Comparison of ENCODE assay signal across 19 cellular contexts in genomic region chr5:138631204-138631928, GRCh38. TPM values are rescaled to one million over a fixed set of nuclear protein-coding genes. Genes with fewer than 3 reads are reported as not detected.
DNase-seq lines count a peak whose midpoint lies in the region; ATAC-seq, FAIRE-seq and TF ChIP-seq lines count a peak whose summit lies in the region.
"Had no signal": no experiment of that assay in that cellular context is flagged by ENCODE, and none has a peak within 500 bp of the region (broad histone marks: within the 10 kb centered on the region; RNA-seq: fewer than 3 reads in every experiment).

No MANE protein-coding gene starts in this region.

- dilution Hi-C loops in IMR-90 (cut with HindIII; ENCODE audit: low sequenced_read_pairs, unreplicated experiment) = no loop called here

- WGBS in IMR-90 (ENCODE audit: extremely low coverage in 2 of 2, insufficient read length in 1 of 2), 2 experiments = 73% methylated on average over 3 of the region's 4 CpGs; no CpG with 5 or more reads in 1 of the 2 experiments

- no peak overlapping the region for H2BK15ac ChIP-seq in IMR-90 (ENCODE audit: low read depth, low read length)

- no peaks in the 10 kb centered on the region for H3K36me3 Mint-ChIP-seq in glutamatergic neuron (ENCODE audit: unreplicated experiment)

- TF ChIP-seq POLR2A in IMR-90 (IDR thresholded peaks at IDR 0.05; ENCODE audit: low read depth, low read length) = no peak

- TF ChIP-seq CTCF in IMR-90 (conservative IDR thresholded peaks at IDR 0.05; ENCODE audit: low read depth, low read length) (no peak), glutamatergic neuron (IDR thresholded peaks at IDR 0.05; ENCODE audit: partially characterized antibody, unreplicated experiment) (no peak), parathyroid adenoma (IDR thresholded peaks at IDR 0.05) (no peak)

- H3K9me3 Mint-ChIP-seq in glutamatergic neuron (ENCODE audit: unreplicated experiment) = peaks cover 9% of the 10 kb centered on the region

- H3K27me3 Mint-ChIP-seq in glutamatergic neuron (ENCODE audit: unreplicated experiment) = peaks cover 11% of the 10 kb centered on the region

- H3K36me3 ChIP-seq in IMR-90 (ENCODE audit: control insufficient read depth, insufficient read depth, low read length) (no peaks in the 10 kb centered on the region), parathyroid adenoma (ENCODE audit: control insufficient read depth, insufficient read depth, low read length) (no peaks in the 10 kb centered on the region)

- H3K9ac ChIP-seq in IMR-90 (ENCODE audit: low read depth, low read length) = no peak overlapping the region
- H3K9ac ChIP-seq in parathyroid adenoma = no peak overlapping the region

- FAIRE-seq in RCC 7860 (lab: Jason Lieb, UNC) = no peak
- FAIRE-seq: GM12892, GM19239 had no signal

- H3K9me3 ChIP-seq in IMR-90 (ENCODE audit: control insufficient read depth, insufficient read depth, low read length) = no peaks in the 10 kb centered on the region
- H3K9me3 ChIP-seq in parathyroid adenoma (ENCODE audit: control insufficient read depth, low read length) = no peaks in the 10 kb centered on the region

- POLR2A ChIA-PET in IMR-90 (lab: Charles Lee; ENCODE audit: unreplicated experiment) = no interaction called here

- CTCF ChIA-PET in IMR-90 (lab: Yijun Ruan, JAX) = interaction anchor here (0.6 kb wide), 1 partner anchor 650 kb away, joined by 4 read pairs; no protein-coding TSS in a partner anchor

- no peaks in the 10 kb centered on the region for H4K20me1 ChIP-seq in IMR-90 (ENCODE audit: insufficient read depth, low read length)

- intact Hi-C loops in IMR-90 (cut with micrococcal nuclease) = no loop called here

- no peak for TF ChIP-seq RAD21 in IMR-90 (IDR thresholded peaks at IDR 0.05; ENCODE audit: low read length)

- no peaks in the 10 kb centered on the region for H3K79me2 ChIP-seq in parathyroid adenoma

- no peak overlapping the region for H3K27ac Mint-ChIP-seq in glutamatergic neuron (ENCODE audit: unreplicated experiment)
- H3K27ac Mint-ChIP-seq: CD4-positive, CD25-positive, alpha-beta regulatory T cell had no signal

- no peak overlapping the region for H3K18ac ChIP-seq in IMR-90 (ENCODE audit: low read depth, low read length)

- H2AK5ac ChIP-seq in IMR-90 (ENCODE audit: low read depth, low read length) = no peak overlapping the region

- no peak overlapping the region for H3K27ac ChIP-seq in IMR-90 (ENCODE audit: insufficient read depth, low read length)
- H3K27ac ChIP-seq in parathyroid adenoma = no peak overlapping the region

- H4K5ac ChIP-seq in IMR-90 (ENCODE audit: low read depth, low read length) = no peak overlapping the region

- ATAC-seq in IMR-90 (ENCODE audit: low read depth) = no peak
- ATAC-seq: PC-3 had no signal

- no peak overlapping the region for H2AFZ ChIP-seq in IMR-90 (replicated peaks; ENCODE audit: low read length, poor library complexity)
- peak overlapping the region; percentile 9 for H2AFZ ChIP-seq in parathyroid adenoma

- H2BK120ac ChIP-seq in IMR-90 (ENCODE audit: low read depth, low read length) = no peak overlapping the region

- H4K91ac ChIP-seq in IMR-90 (ENCODE audit: insufficient read depth, low read depth, low read length) = no peak overlapping the region

- H3K23ac ChIP-seq in IMR-90 (ENCODE audit: low read depth, low read length) = no peak overlapping the region

- H2AK9ac ChIP-seq in IMR-90 (replicated peaks; ENCODE audit: low read depth, low read length, poor library complexity) = peak overlapping the region; percentile 50

- no peak overlapping the region for H4K8ac ChIP-seq in IMR-90 (ENCODE audit: low read depth in 2 of 2, low read length in 2 of 2)

- H3K9me1 ChIP-seq in IMR-90 (ENCODE audit: insufficient read depth, low read length) = no peaks in the 10 kb centered on the region

- H3K4me1 Mint-ChIP-seq in glutamatergic neuron (ENCODE audit: low read depth, unreplicated experiment) = peaks cover 20% of the 10 kb centered on the region

- H3K4me2 ChIP-seq in IMR-90 (ENCODE audit: low read depth, low read length) (no peak overlapping the region), parathyroid adenoma (ENCODE audit: low read length) (no peak overlapping the region)

- H3K4me3 Mint-ChIP-seq in glutamatergic neuron (ENCODE audit: unreplicated experiment) = peak overlapping the region; percentile 12
- H3K4me3 Mint-ChIP-seq: CD4-positive, CD25-positive, alpha-beta regulatory T cell had no signal

- no peak overlapping the region for H3K4me3 ChIP-seq in IMR-90 (ENCODE audit: insufficient read depth, low read depth, low read length)
- no peak overlapping the region for H3K4me3 ChIP-seq in parathyroid adenoma (ENCODE audit: low read depth, low read length)

- no peak overlapping the region for H3K4ac ChIP-seq in IMR-90 (ENCODE audit: low read depth, low read length)

- no peak overlapping the region for H3K14ac ChIP-seq in IMR-90 (replicated peaks; ENCODE audit: low read depth, low read length)

- BruUV-seq in IMR-90 (replicated peaks; lab: Mats Ljungman, UMichigan) = no TSS peak

- H3K27me3 ChIP-seq in IMR-90 (ENCODE audit: control insufficient read depth, insufficient read depth, low read length) (no peaks in the 10 kb centered on the region), parathyroid adenoma (ENCODE audit: control insufficient read depth, insufficient read depth, low read length) (no peaks in the 10 kb centered on the region)

- H2BK20ac ChIP-seq in IMR-90 (ENCODE audit: low read depth, low read length) = no peak overlapping the region

- no peaks in the 10 kb centered on the region for H3K4me1 ChIP-seq in IMR-90 (ENCODE audit: control insufficient read depth, insufficient read depth, low read length)
- no peaks in the 10 kb centered on the region for H3K4me1 ChIP-seq in parathyroid adenoma

- H3K56ac ChIP-seq in IMR-90 (ENCODE audit: extremely low read depth, insufficient read depth, low read length) = no peak overlapping the region

- H3K79me1 ChIP-seq in IMR-90 (ENCODE audit: low read depth in 1 of 2, low read length in 2 of 2) = no peaks in the 10 kb centered on the region

- in situ Hi-C loops in IMR-90 (cut with MboI; ENCODE audit: low sequenced_read_pairs) = no loop called here

- no peak overlapping the region for H2BK5ac ChIP-seq in IMR-90 (ENCODE audit: low read depth, low read length, poor library complexity, severe bottlenecking)

- DNase-seq in IMR-90 (no peak), NCI-H69 (lab: John Stamatoyannopoulos, UW) (peak; percentile 43), glutamatergic neuron (no peak), iPS-NIHi11 (ENCODE audit: low spot score) (no peak), RCC 7860 (ENCODE audit: low spot score) (no peak), SIG-M5 (lab: John Stamatoyannopoulos, UW) (no peak)
- DNase-seq: ACHN; CD4-positive, CD25-positive, alpha-beta regulatory T cell; DND-41; GDM1; MV-4-11; NCI-H1417 treated with DMSO at 0.1 percent for 48 hours; NCI-H2081; NCI-H2227 treated with DMSO at 0.1 percent for 48 hours; NCI-H526; PC-3 had no signal

TF ChIP-seq in IMR-90, 13 proteins besides CTCF, POLR2A, EP300 and RAD21:
- no peak for TF ChIP-seq RCOR1 (IDR thresholded peaks at IDR 0.05; ENCODE audit: insufficient replicate concordance, low read length)
TF ChIP-seq in IMR-90: peak in this region for 0.

RNA-seq across cellular contexts. Expression of gene HSPA9, which starts 56.2 kb away (rescaled TPM):
- total RNA-seq in IMR-90 (2012; rRNA removed) = 456 and 472 TPM in 2 replicates
- polyA plus RNA-seq in IMR-90 (2012; rRNA removed) = 133 and 157 TPM in 2 replicates
- 118 and 219 TPM in 2 replicates for polyA plus RNA-seq in IMR-90 (2012; cell fraction: cytosol; rRNA removed)
- 169 and 240 TPM in 2 replicates for polyA plus RNA-seq in IMR-90 (2012; cell fraction: nucleus; rRNA removed; ENCODE audit: low replicate concordance)
- total RNA-seq in glutamatergic neuron (ENCODE audit: unreplicated experiment) = 184 TPM
